9 cellular contexts compared by ENCODE assay signal in genomic region chr2:148674063-148675020, GRCh38. TPM values are rescaled to one million over a fixed set of nuclear protein-coding genes. Genes with fewer than 3 reads are reported as not detected.
A peak's percentile ranks its signal among the peaks of the same experiment; 100 is the strongest.
DNase-seq lines count a peak whose midpoint lies in the region; ATAC-seq and TF ChIP-seq lines count a peak whose summit lies in the region.
"Had no signal": no experiment of that assay in that cellular context is flagged by ENCODE, and none has a peak within 500 bp of the region (broad histone marks: within the 10 kb centered on the region; RNA-seq: fewer than 3 reads in every experiment).

No MANE protein-coding gene starts in this region.

- 61 to 100% methylated on average over 1 to 2 of the region's 2 CpGs for WGBS in transverse colon (ENCODE audit: low coverage in 1 of 2), 2 donors

- H3K9me3 ChIP-seq in left ventricle myocardium inferior (replicated peaks): peaks cover 13% of the 10 kb centered on the region
- peaks cover 0 to 5% of the 10 kb centered on the region in 2 donors for H3K9me3 ChIP-seq in transverse colon

- H3K4me3 ChIP-seq in left ventricle myocardium inferior: no peak overlapping the region
- no peak overlapping the region for H3K4me3 ChIP-seq in transverse colon

- intact Hi-C loops in left ventricle myocardium inferior (cut with micrococcal nuclease): no loop called here
- intact Hi-C loops in cardiac septum (cut with DNase I): no loop called here
- intact Hi-C loops in transverse colon (cut with DNase I; ENCODE audit: low total_unique reads): no loop called here

- TF ChIP-seq EP300 in transverse colon (IDR thresholded peaks at IDR 0.05; ENCODE audit: low read depth): no peak

- in situ Hi-C loops in KBM-7 (cut with MboI; ENCODE audit: low pct_unique_long_range_greater_than_20kb, low sequenced_read_pairs): no loop called here
- in situ Hi-C loops in transverse colon (cut with MboI; ENCODE audit: low pct_ligation_motif_present in 1 of 4, low pct_unique_long_range_greater_than_20kb in 1 of 4, low sequenced_read_pairs in 3 of 4): no loop called here

- TF ChIP-seq CTCF in left ventricle myocardium inferior (IDR thresholded peaks at IDR 0.05; ENCODE audit: borderline replicate concordance): peak; percentile 49
- TF ChIP-seq CTCF in transverse colon (IDR thresholded peaks at IDR 0.05): peak; percentile 23 to 56 (median 33)

- H3K36me3 ChIP-seq in left ventricle myocardium inferior: no peaks in the 10 kb centered on the region
- H3K36me3 ChIP-seq in transverse colon: no peaks in the 10 kb centered on the region

- H3K4me1 ChIP-seq in left ventricle myocardium inferior (peaks cover 56% of the 10 kb centered on the region), transverse colon (peaks cover 0 to 43% (median 13%) of the 10 kb centered on the region in 4 donors)

- ATAC-seq in HG03565 (IDR thresholded peaks at IDR 0.05; ENCODE audit: unreplicated experiment): no peak

- no peak for TF ChIP-seq POLR2A in transverse colon (IDR thresholded peaks at IDR 0.05)

- H3K27me3 ChIP-seq in left ventricle myocardium inferior (ENCODE audit: low read depth) (no peaks in the 10 kb centered on the region), transverse colon (no peaks in the 10 kb centered on the region)

- DNase-seq in left ventricle myocardium inferior (no peak), cardiac septum (ENCODE audit: low spot score) (no peak), KBM-7 (peak; percentile 58), iPS DF 4.7 (ENCODE audit: extremely low read depth, low spot score) (peak; percentile 62), transverse colon (no peak), AG08395 (ENCODE audit: low spot score) (no peak)
- DNase-seq in activated CD4-positive, alpha-beta T cell treated with anti-CD3 and anti-CD28 coated beads, Interleukin-2, amount 50 U/mL, for 1 hour: peak; percentile 9

- H3K27ac ChIP-seq in left ventricle myocardium inferior (replicated peaks) (no peak overlapping the region), transverse colon (no peak overlapping the region)
- H3K27ac ChIP-seq: epithelial cell of prostate had no signal

RNA-seq across cellular contexts. Expression of gene EPC2, which starts 29.8 kb away (rescaled TPM):
- 22.0 TPM for total RNA-seq in left ventricle myocardium inferior
- 27.5 TPM for total RNA-seq in cardiac septum
- total RNA-seq in transverse colon: 10 to 100 TPM; 18.3 to 40.4 (median 25.7) TPM

Comparison
In these comparisons a context has a peak if more than half of its experiments do, and no peak if none do; other contexts are left out.
1. DNase-seq: peak in KBM-7 (single experiment), activated CD4-positive, alpha-beta T cell treated with anti-CD3 and anti-CD28 coated beads, Interleukin-2, amount 50 U/mL, for 1 hour (single experiment) and iPS DF 4.7 (single experiment); none in left ventricle myocardium inferior (single experiment), cardiac septum (single experiment), transverse colon (single experiment) and AG08395 (single experiment).